ENCODE assay signal across 19 cellular contexts in the genomic region with DNA sequence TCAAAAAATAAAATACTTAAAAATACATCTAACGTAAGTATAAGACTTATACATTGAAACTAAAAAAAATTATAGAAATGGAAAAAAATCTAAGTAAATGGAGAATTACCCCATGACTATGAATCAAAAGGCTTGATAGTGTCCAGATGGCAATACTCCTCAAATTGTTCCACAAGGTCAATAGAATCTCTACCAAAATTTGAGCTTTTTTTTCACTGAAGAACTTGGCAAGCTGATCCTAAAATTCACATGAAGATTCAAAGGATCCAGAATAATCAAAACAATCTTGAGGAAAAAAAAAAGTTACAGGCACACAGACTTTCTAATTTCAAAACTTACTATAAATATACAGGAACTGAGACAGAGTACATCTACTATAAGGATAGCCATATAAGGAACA.
"Had no signal": no experiment of that assay in that cellular context is flagged by ENCODE, and none has a peak within 500 bp of the region (broad histone marks: within the 10 kb centered on the region; RNA-seq: fewer than 3 reads in every experiment).

No MANE protein-coding gene starts in this region.

- H3K4me3 ChIP-seq: gastrocnemius medialis, psoas muscle, right atrium auricular region, thyroid gland had no signal

- H3K27ac ChIP-seq: gastrocnemius medialis, psoas muscle, right atrium auricular region, thyroid gland, WERI-Rb-1 had no signal

- H3K36me3 ChIP-seq: gastrocnemius medialis, right atrium auricular region, thyroid gland, WERI-Rb-1 had no signal

- DNase-seq: activated CD4-positive, alpha-beta T cell treated with anti-CD3 and anti-CD28 coated beads, Interleukin-2, amount 50 U/mL, for 4 hours; activated effector memory CD4-positive, alpha-beta T cell treated with Interleukin-2 at 50 U/mL for 16 hours; activated naive CD4-positive, alpha-beta T cell treated with anti-CD3 and anti-CD28 coated beads for 36 hours; activated naive CD8-positive, alpha-beta T cell treated with anti-CD3 and anti-CD28 coated beads, Interleukin-2, amount 10 ng/mL, durations not matched to agents 7 days and 5 days; activated T-cell treated with anti-CD3 and anti-CD28 coated beads, Interleukin-2, amount 50 U/mL, for 72 hours; effector CD4-positive, alpha-beta T cell; gastrocnemius medialis; hippocampal formation; left ventricle myocardium superior; mammary epithelial cell; psoas muscle; stimulated activated CD4-positive, alpha-beta T cell treated with anti-CD3 and anti-CD28 coated beads, Interleukin-4, amount 100 ng/mL, for 24 hours; stimulated activated naive CD4-positive, alpha-beta T cell treated with Interleukin-2 at 50 U/mL for 16 hours; substantia nigra; T-helper 1 cell; thyroid gland; WERI-Rb-1 had no signal

- H3K27me3 ChIP-seq: gastrocnemius medialis, right atrium auricular region, thyroid gland had no signal

- ATAC-seq: activated T-cell treated with anti-CD3 and anti-CD28 coated beads, Interleukin-2, amount 50 U/mL, for 72 hours; gastrocnemius medialis; left ventricle myocardium superior; natural killer cell treated with Interleukin-12 subunit alpha and Interleukin-12 subunit beta and Interleukin-15 and Interleukin-18, amount 100 ng/mL, for 72 hours; psoas muscle had no signal
